10 cellular contexts compared by ENCODE assay signal in the genomic region with DNA sequence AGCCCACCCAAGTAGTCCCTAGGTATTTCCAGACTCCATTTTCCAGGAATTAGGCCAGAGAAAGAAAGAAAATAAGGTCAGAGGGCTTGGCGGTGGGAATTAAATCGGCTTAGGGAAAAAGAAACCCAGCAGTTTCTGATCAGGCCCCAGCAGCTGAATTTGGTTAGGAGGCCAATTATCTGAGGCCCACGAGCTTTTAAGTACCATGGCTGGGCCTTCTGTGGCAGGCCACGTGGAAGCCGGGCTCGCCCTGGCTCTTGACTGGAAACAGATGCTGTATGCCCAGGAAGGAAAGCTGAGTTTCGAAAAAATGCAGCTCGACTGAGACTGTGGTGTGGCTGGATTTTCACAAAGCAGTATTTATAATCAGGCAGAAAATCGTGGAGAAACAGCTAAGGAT.
A peak's percentile ranks its signal among the peaks of the same experiment; 100 is the strongest.
DNase-seq lines count a peak whose midpoint lies in the region; ATAC-seq, FAIRE-seq and TF ChIP-seq lines count a peak whose summit lies in the region.
"Had no signal": no experiment of that assay in that cellular context is flagged by ENCODE, and none has a peak within 500 bp of the region (broad histone marks: within the 10 kb centered on the region; RNA-seq: fewer than 3 reads in every experiment).

No MANE protein-coding gene starts in this region.

- no peak for TF ChIP-seq POLR2A in H54 (IDR thresholded peaks at IDR 0.05; ENCODE audit: low read depth, low read length)

- H3K4me3 ChIP-seq in fibroblast of mammary gland (ENCODE audit: control insufficient read depth, low read depth, low read length), result no peak overlapping the region

- no peak for ATAC-seq in HG02840 (IDR thresholded peaks at IDR 0.05; ENCODE audit: low FRiP score, unreplicated experiment)
- ATAC-seq in GM18909 (IDR thresholded peaks at IDR 0.05; ENCODE audit: poor library complexity, unreplicated experiment), result no peak

- FAIRE-seq in H54 (lab: Jason Lieb, UNC), result no peak
- FAIRE-seq: kidney had no signal

- TF ChIP-seq CTCF in fibroblast of mammary gland (conservative IDR thresholded peaks at IDR 0.05; ENCODE audit: control insufficient read depth, insufficient read depth, low read depth, low read length), result no peak

- intact Hi-C loops in posterior vena cava (cut with DNase I), result no loop called here

- DNase-seq in AG20443 (ENCODE audit: low spot score), result peak; percentile 92
- peak; percentile 56 for DNase-seq in RPMI7951 (ENCODE audit: low read depth)
- DNase-seq in fibroblast of mammary gland (ENCODE audit: low read depth), result peak; percentile 72
- DNase-seq in posterior vena cava (ENCODE audit: low spot score), result peak; percentile 87
- no peak for DNase-seq in NCI-H1694 (lab: John Stamatoyannopoulos, UW)
- DNase-seq in H54 (ENCODE audit: insufficient read length, low spot score), result no peak
- DNase-seq: kidney, posterior cingulate gyrus had no signal

Comparison
In these comparisons a context has a peak if more than half of its experiments do, and no peak if none do; other contexts are left out.
1. DNase-seq: peak in AG20443 (single experiment), RPMI7951 (single experiment), fibroblast of mammary gland (single experiment) and posterior vena cava (single experiment); none in NCI-H1694 (single experiment) and H54 (single experiment).